In the genomic region with DNA sequence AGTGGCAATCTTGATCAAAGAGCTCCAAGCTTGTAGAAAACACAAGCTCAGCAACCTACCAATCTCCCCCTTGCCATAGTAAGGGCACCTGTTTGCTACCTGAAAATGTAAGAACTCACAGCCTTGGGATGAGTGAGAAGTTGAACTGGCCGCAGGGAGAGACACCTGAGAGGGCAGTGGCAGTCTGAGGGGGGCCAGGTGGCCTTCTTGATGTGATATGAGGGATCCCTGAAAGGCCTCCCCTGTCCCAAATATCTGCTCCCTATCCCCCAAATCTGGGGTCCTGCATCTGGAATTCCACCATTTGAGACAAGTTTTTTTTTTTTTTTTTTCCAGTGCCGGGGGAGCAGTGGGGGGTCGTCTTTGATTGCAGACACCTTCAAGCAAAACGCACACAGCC, we compare ENCODE assay signal across 9 cellular contexts.
DNase-seq lines count a peak whose midpoint lies in the region; ATAC-seq and TF ChIP-seq lines count a peak whose summit lies in the region.
"Had no signal": no experiment of that assay in that cellular context is flagged by ENCODE, and none has a peak within 500 bp of the region (broad histone marks: within the 10 kb centered on the region; RNA-seq: fewer than 3 reads in every experiment).

No MANE protein-coding gene starts in this region.

- H3K27me3 Mint-ChIP-seq in CD14-positive monocyte (ENCODE audit: low read depth in 3 of 3) (peaks cover 13 to 42% (median 23%) of the 10 kb centered on the region in 3 donors), osteocyte (ENCODE audit: unreplicated experiment) (peaks cover 25% of the 10 kb centered on the region)

- H3K4me3 Mint-ChIP-seq in CD14-positive monocyte (peak overlapping the region in 1 of 2 donors; percentile 88), osteocyte (ENCODE audit: unreplicated experiment) (peak overlapping the region; percentile 73)

- H3K4me1 Mint-ChIP-seq in CD14-positive monocyte (peaks cover 17% of the 10 kb centered on the region), osteocyte (ENCODE audit: unreplicated experiment) (peaks cover 6% of the 10 kb centered on the region)

- peak overlapping the region in 1 of 7 donors; percentile 25 for H3K27ac Mint-ChIP-seq in CD14-positive monocyte
- peak overlapping the region; percentile 60 for H3K27ac Mint-ChIP-seq in osteocyte (ENCODE audit: unreplicated experiment)

- peaks cover 16% of the 10 kb centered on the region for H3K4me1 ChIP-seq in RWPE2 (ENCODE audit: insufficient read depth, poor library complexity, severe bottlenecking)

- no peaks in the 10 kb centered on the region for H3K9me3 ChIP-seq in RWPE2 (ENCODE audit: severe bottlenecking)

- no peaks in the 10 kb centered on the region for H3K36me3 ChIP-seq in RWPE2 (ENCODE audit: low read depth)

- H3K9me3 Mint-ChIP-seq in CD14-positive monocyte: peaks cover 0 to 1% (median 0%) of the 10 kb centered on the region in 7 donors
- H3K9me3 Mint-ChIP-seq in osteocyte (ENCODE audit: unreplicated experiment): no peaks in the 10 kb centered on the region

- DNase-seq in CD14-positive monocyte (ENCODE audit: low spot score): peak; percentile 5
- no peak for DNase-seq in RWPE2 (ENCODE audit: low spot score)
- DNase-seq in fibroblast of mammary gland (ENCODE audit: low read depth): no peak
- no peak for DNase-seq in osteocyte (ENCODE audit: extremely low spot score, unreplicated experiment)
- no peak for DNase-seq in NCI-H226
- no peak for DNase-seq in NCI-H1048 (lab: John Stamatoyannopoulos, UW)
- no peak for DNase-seq in retina
- DNase-seq: NCI-H1694 treated with DMSO at 0.1 percent for 48 hours had no signal

- intact Hi-C loops in CD14-positive monocyte (cut with micrococcal nuclease): loop anchor here (5.0 kb wide), 1 partner anchor 252 kb away; no protein-coding TSS in a partner anchor

- no peaks in the 10 kb centered on the region for H3K36me3 Mint-ChIP-seq in CD14-positive monocyte
- no peaks in the 10 kb centered on the region for H3K36me3 Mint-ChIP-seq in osteocyte (ENCODE audit: unreplicated experiment)

- H3K27ac ChIP-seq in RWPE2 (ENCODE audit: poor library complexity, severe bottlenecking): peak overlapping the region; percentile 69

- no peak for ATAC-seq in RWPE2 (ENCODE audit: low read depth)
- no peak for ATAC-seq in GM21423 (IDR thresholded peaks at IDR 0.05; ENCODE audit: unreplicated experiment)

- H3K4me3 ChIP-seq in RWPE2 (ENCODE audit: severe bottlenecking) (peak overlapping the region; percentile 43), fibroblast of mammary gland (ENCODE audit: control insufficient read depth, low read depth, low read length) (peak overlapping the region; percentile 62)

- H3K27me3 ChIP-seq in RWPE2 (ENCODE audit: insufficient read depth, poor library complexity, severe bottlenecking): no peaks in the 10 kb centered on the region

- TF ChIP-seq CTCF in CD14-positive monocyte (IDR thresholded peaks at IDR 0.05): no peak
- TF ChIP-seq CTCF in RWPE2 (IDR thresholded peaks at IDR 0.05; ENCODE audit: poor library complexity, severe bottlenecking): no peak
- no peak for TF ChIP-seq CTCF in fibroblast of mammary gland (conservative IDR thresholded peaks at IDR 0.05; ENCODE audit: control insufficient read depth, insufficient read depth, low read depth, low read length)
- TF ChIP-seq CTCF in osteocyte (IDR thresholded peaks at IDR 0.05): no peak
